15 cellular contexts compared by ENCODE assay signal in genomic region chr2:227082286-227082685, GRCh38.
DNase-seq lines count a peak whose midpoint lies in the region; ATAC-seq and TF ChIP-seq lines count a peak whose summit lies in the region.
"Had no signal": no experiment of that assay in that cellular context is flagged by ENCODE, and none has a peak within 500 bp of the region (broad histone marks: within the 10 kb centered on the region; RNA-seq: fewer than 3 reads in every experiment).

No MANE protein-coding gene starts in this region.

- no peaks in the 10 kb centered on the region for H3K4me1 ChIP-seq in PC-3 (ENCODE audit: insufficient read depth, low read length)

- H3K4me1 Mint-ChIP-seq in activated CD8-positive, alpha-beta T cell treated with anti-CD3 and anti-CD28 coated beads, Interleukin-2, amount 10 ng/mL, durations not matched to agents 7 days and 5 days (ENCODE audit: low read depth): no peaks in the 10 kb centered on the region
- H3K4me1 Mint-ChIP-seq: mesothelial cell of epicardium had no signal

- no peaks in the 10 kb centered on the region for H3K9me3 ChIP-seq in PC-3 (ENCODE audit: low read length)

- H3K4me3 ChIP-seq in PC-3 (ENCODE audit: low read length): no peak overlapping the region

- CTCF ChIA-PET in PC-3 (lab: Charles Lee): no interaction called here
- CTCF ChIA-PET in activated CD8-positive, alpha-beta T cell treated with anti-CD3 and anti-CD28 coated beads, Interleukin-2, amount 10 ng/mL, durations not matched to agents 7 days and 5 days (lab: Charles Lee): no interaction called here

- H3K27me3 ChIP-seq in PC-3 (ENCODE audit: low read length): no peaks in the 10 kb centered on the region
- H3K27me3 ChIP-seq: brain microvascular endothelial cell had no signal

- no peak overlapping the region for H3K9ac ChIP-seq in PC-3 (ENCODE audit: low read length)

- H3K27ac Mint-ChIP-seq in activated CD8-positive, alpha-beta T cell treated with anti-CD3 and anti-CD28 coated beads, Interleukin-2, amount 10 ng/mL, durations not matched to agents 7 days and 5 days: no peak overlapping the region
- H3K27ac Mint-ChIP-seq: activated T-helper 1 cell treated with anti-CD3 and anti-CD28 coated beads, Interleukin-12 subunit alpha, Interleukin-12 subunit beta, Interleukin-2, Interleukin-4 antibody, amounts not matched to agents 30 ng/mL and 10 ng/mL and 1 ng/mL, durations not matched to agents 14 hours and 24 hours and 36 hours; mesothelial cell of epicardium had no signal

- H3K4me3 Mint-ChIP-seq in activated CD8-positive, alpha-beta T cell treated with anti-CD3 and anti-CD28 coated beads, Interleukin-2, amount 10 ng/mL, durations not matched to agents 7 days and 5 days: no peak overlapping the region
- H3K4me3 Mint-ChIP-seq: activated T-helper 1 cell treated with anti-CD3 and anti-CD28 coated beads, Interleukin-12 subunit alpha, Interleukin-12 subunit beta, Interleukin-2, Interleukin-4 antibody, amounts not matched to agents 30 ng/mL and 10 ng/mL and 1 ng/mL, durations not matched to agents 14 hours and 24 hours and 36 hours; mesothelial cell of epicardium had no signal

- H3K36me3 Mint-ChIP-seq in activated CD8-positive, alpha-beta T cell treated with anti-CD3 and anti-CD28 coated beads, Interleukin-2, amount 10 ng/mL, durations not matched to agents 7 days and 5 days (ENCODE audit: low read depth): no peaks in the 10 kb centered on the region
- H3K36me3 Mint-ChIP-seq: mesothelial cell of epicardium had no signal

- H3K9me2 ChIP-seq in PC-3 (replicated peaks; ENCODE audit: low read length): no peaks in the 10 kb centered on the region

- no peaks in the 10 kb centered on the region for H3K79me2 ChIP-seq in PC-3 (ENCODE audit: low read length)

- peak; percentile 87 for ATAC-seq in GM18861 (IDR thresholded peaks at IDR 0.05; ENCODE audit: unreplicated experiment)
- ATAC-seq in GM21423 (IDR thresholded peaks at IDR 0.05; ENCODE audit: unreplicated experiment): peak; percentile 98
- peak; percentile 97 for ATAC-seq in HG02981 (IDR thresholded peaks at IDR 0.05; ENCODE audit: unreplicated experiment)
- no peak for ATAC-seq in PC-3
- no peak for ATAC-seq in Right ventricle myocardium superior (ENCODE audit: poor library complexity)
- no peak for ATAC-seq in activated CD8-positive, alpha-beta T cell treated with anti-CD3 and anti-CD28 coated beads, Interleukin-2, amount 10 ng/mL, durations not matched to agents 7 days and 5 days
- ATAC-seq: Right ventricle myocardium inferior had no signal

- no peaks in the 10 kb centered on the region for H3K36me3 ChIP-seq in PC-3 (ENCODE audit: low read depth, low read length)
- H3K36me3 ChIP-seq: brain microvascular endothelial cell had no signal

- H4K20me1 ChIP-seq in PC-3 (ENCODE audit: low read length): no peaks in the 10 kb centered on the region

- H3K27ac ChIP-seq in PC-3 (ENCODE audit: low read length): no peak overlapping the region
- H3K27ac ChIP-seq: brain microvascular endothelial cell, C4-2B had no signal

- intact Hi-C loops in PC-3 (cut with micrococcal nuclease) (no loop called here), Right ventricle myocardium superior (cut with DNase I) (no loop called here)

- H3K27me3 Mint-ChIP-seq in activated CD8-positive, alpha-beta T cell treated with anti-CD3 and anti-CD28 coated beads, Interleukin-2, amount 10 ng/mL, durations not matched to agents 7 days and 5 days (ENCODE audit: low read depth): peaks cover 3% of the 10 kb centered on the region

- no peaks in the 10 kb centered on the region for H3F3A ChIP-seq in PC-3 (ENCODE audit: low read length, unreplicated experiment)

- no TSS peak for BruUV-seq in PC-3 (replicated peaks; lab: Mats Ljungman, UMichigan)

- peak; percentile 4 for DNase-seq in PC-3
- DNase-seq in superior temporal gyrus (ENCODE audit: extremely low spot score): no peak
- DNase-seq in NK-92 treated with Interleukin-12 subunit alpha and Interleukin-12 subunit beta, amount 100 ng/mL, for 24 hours (lab: John Stamatoyannopoulos, UW): no peak
- DNase-seq in Right ventricle myocardium superior: no peak
- DNase-seq in activated CD8-positive, alpha-beta T cell treated with anti-CD3 and anti-CD28 coated beads, Interleukin-2, amount 10 ng/mL, durations not matched to agents 7 days and 5 days: no peak
- DNase-seq: brain microvascular endothelial cell, NCI-H510A treated with DMSO at 0.1 percent for 48 hours, retina had no signal

- no peak overlapping the region for H3K4me2 ChIP-seq in PC-3 (ENCODE audit: low read length)

- H2AFZ ChIP-seq in PC-3 (ENCODE audit: low read length): no peak overlapping the region

- POLR2A ChIA-PET in PC-3 (lab: Charles Lee; ENCODE audit: unreplicated experiment): no interaction called here
- POLR2A ChIA-PET in activated CD8-positive, alpha-beta T cell treated with anti-CD3 and anti-CD28 coated beads, Interleukin-2, amount 10 ng/mL, durations not matched to agents 7 days and 5 days (lab: Charles Lee): no interaction called here

- H3K9me3 Mint-ChIP-seq in activated CD8-positive, alpha-beta T cell treated with anti-CD3 and anti-CD28 coated beads, Interleukin-2, amount 10 ng/mL, durations not matched to agents 7 days and 5 days (ENCODE audit: insufficient read depth): no peaks in the 10 kb centered on the region
- H3K9me3 Mint-ChIP-seq: activated T-helper 1 cell treated with anti-CD3 and anti-CD28 coated beads, Interleukin-12 subunit alpha, Interleukin-12 subunit beta, Interleukin-2, Interleukin-4 antibody, amounts not matched to agents 30 ng/mL and 10 ng/mL and 1 ng/mL, durations not matched to agents 14 hours and 24 hours and 36 hours had no signal

- no peak for TF ChIP-seq CTCF in PC-3 (conservative IDR thresholded peaks at IDR 0.05; ENCODE audit: low read depth, low read length)

Comparison
In these comparisons a context has a peak if more than half of its experiments do, and no peak if none do; other contexts are left out.
1. ATAC-seq: peak in GM18861 (single experiment), GM21423 (single experiment) and HG02981 (single experiment); none in PC-3 (single experiment), Right ventricle myocardium superior (single experiment) and activated CD8-positive, alpha-beta T cell treated with anti-CD3 and anti-CD28 coated beads, Interleukin-2, amount 10 ng/mL, durations not matched to agents 7 days and 5 days (single experiment).